Comparison of ENCODE assay signal across 8 cellular contexts in genomic region chr3:129934234-129935123, GRCh38. TPM values are rescaled to one million over a fixed set of nuclear protein-coding genes. Genes with fewer than 3 reads are reported as not detected.
A peak's percentile ranks its signal among the peaks of the same experiment; 100 is the strongest.
DNase-seq lines count a peak whose midpoint lies in the region; ATAC-seq lines count a peak whose summit lies in the region.

No MANE protein-coding gene starts in this region.

- H3K27me3 Mint-ChIP-seq in activated CD8-positive, alpha-beta T cell treated with anti-CD3 and anti-CD28 coated beads, Interleukin-2, amount 10 ng/mL, durations not matched to agents 7 days and 5 days (ENCODE audit: low read depth) = peaks cover 5% of the 10 kb centered on the region

- POLR2A ChIA-PET in activated CD8-positive, alpha-beta T cell treated with anti-CD3 and anti-CD28 coated beads, Interleukin-2, amount 10 ng/mL, durations not matched to agents 7 days and 5 days (lab: Charles Lee) = no interaction called here

- H3K36me3 Mint-ChIP-seq in activated CD8-positive, alpha-beta T cell treated with anti-CD3 and anti-CD28 coated beads, Interleukin-2, amount 10 ng/mL, durations not matched to agents 7 days and 5 days (ENCODE audit: low read depth) = peaks cover 2% of the 10 kb centered on the region

- H3K27ac Mint-ChIP-seq in activated CD8-positive, alpha-beta T cell treated with anti-CD3 and anti-CD28 coated beads, Interleukin-2, amount 10 ng/mL, durations not matched to agents 7 days and 5 days = no peak overlapping the region

- H3K9me3 Mint-ChIP-seq in activated CD8-positive, alpha-beta T cell treated with anti-CD3 and anti-CD28 coated beads, Interleukin-2, amount 10 ng/mL, durations not matched to agents 7 days and 5 days (ENCODE audit: insufficient read depth) = peaks cover 4% of the 10 kb centered on the region

- peak; percentile 67 for ATAC-seq in Right ventricle myocardium superior (ENCODE audit: poor library complexity)
- peak; percentile 46 for ATAC-seq in activated CD8-positive, alpha-beta T cell treated with anti-CD3 and anti-CD28 coated beads, Interleukin-2, amount 10 ng/mL, durations not matched to agents 7 days and 5 days

- DNase-seq in Right ventricle myocardium superior (peak; percentile 53), cardiac septum (ENCODE audit: low spot score) (no peak), NCI-H1694 treated with DMSO at 0.1 percent for 48 hours (lab: John Stamatoyannopoulos, UW) (peak; percentile 45), foreskin melanocyte (peak; percentile 9), posterior cingulate gyrus (peak in 6 of 10 donors; percentile 16 to 78 (median 40)), HPDE6-E6E7 (ENCODE audit: extremely low spot score) (no peak), epidermal melanocyte (ENCODE audit: insufficient read length, low spot score) (no peak)
- DNase-seq in activated CD8-positive, alpha-beta T cell treated with anti-CD3 and anti-CD28 coated beads, Interleukin-2, amount 10 ng/mL, durations not matched to agents 7 days and 5 days = peak; percentile 28

- H3K4me3 Mint-ChIP-seq in activated CD8-positive, alpha-beta T cell treated with anti-CD3 and anti-CD28 coated beads, Interleukin-2, amount 10 ng/mL, durations not matched to agents 7 days and 5 days = no peak overlapping the region

- intact Hi-C loops in Right ventricle myocardium superior (cut with DNase I) = loop anchor here (5.0 kb wide), 2 partner anchors 102 to 307 kb away; no protein-coding TSS in a partner anchor
- intact Hi-C loops in cardiac septum (cut with DNase I) = loop anchor here (2.0 to 5.0 kb wide), 4 partner anchors 107 to 442 kb away; no protein-coding TSS in a partner anchor
- intact Hi-C loops in posterior cingulate gyrus (cut with DNase I) = loop anchor here (1.0 to 5.0 kb wide), 4 partner anchors 105 to 442 kb away; no protein-coding TSS in a partner anchor

- peaks cover 2% of the 10 kb centered on the region for H3K4me1 Mint-ChIP-seq in activated CD8-positive, alpha-beta T cell treated with anti-CD3 and anti-CD28 coated beads, Interleukin-2, amount 10 ng/mL, durations not matched to agents 7 days and 5 days (ENCODE audit: low read depth)

- CTCF ChIA-PET in activated CD8-positive, alpha-beta T cell treated with anti-CD3 and anti-CD28 coated beads, Interleukin-2, amount 10 ng/mL, durations not matched to agents 7 days and 5 days (lab: Charles Lee) = interaction anchor here (0.7 to 1.6 kb wide), 15 partner anchors 9 to 551 kb away, joined by 3 to 8 read pairs (median 3); no protein-coding TSS in a partner anchor

RNA-seq across cellular contexts. Expression of gene TRH, which starts 40.0 kb away (rescaled TPM):
- total RNA-seq in Right ventricle myocardium superior = not detected
- total RNA-seq in cardiac septum = not detected
- total RNA-seq in activated CD8-positive, alpha-beta T cell treated with anti-CD3 and anti-CD28 coated beads, Interleukin-2, amount 10 ng/mL, durations not matched to agents 7 days and 5 days = not detected

RNA-seq across cellular contexts. Expression of gene TMCC1, which starts 41.0 kb away (rescaled TPM):
- total RNA-seq in Right ventricle myocardium superior (26.2 TPM), cardiac septum (35.2 TPM)
- total RNA-seq in activated CD8-positive, alpha-beta T cell treated with anti-CD3 and anti-CD28 coated beads, Interleukin-2, amount 10 ng/mL, durations not matched to agents 7 days and 5 days = 10 to 100 TPM; 15.9 to 16.8 TPM

Comparison
In these comparisons a context has a peak if more than half of its experiments do, and no peak if none do; other contexts are left out.
1. DNase-seq: peak in Right ventricle myocardium superior (single experiment), NCI-H1694 treated with DMSO at 0.1 percent for 48 hours (single experiment), activated CD8-positive, alpha-beta T cell treated with anti-CD3 and anti-CD28 coated beads, Interleukin-2, amount 10 ng/mL, durations not matched to agents 7 days and 5 days (single experiment), foreskin melanocyte (single experiment) and posterior cingulate gyrus (6 of 10); none in cardiac septum (single experiment), HPDE6-E6E7 (single experiment) and epidermal melanocyte (single experiment).